ENCODE assay signal across 13 cellular contexts in the genomic region with DNA sequence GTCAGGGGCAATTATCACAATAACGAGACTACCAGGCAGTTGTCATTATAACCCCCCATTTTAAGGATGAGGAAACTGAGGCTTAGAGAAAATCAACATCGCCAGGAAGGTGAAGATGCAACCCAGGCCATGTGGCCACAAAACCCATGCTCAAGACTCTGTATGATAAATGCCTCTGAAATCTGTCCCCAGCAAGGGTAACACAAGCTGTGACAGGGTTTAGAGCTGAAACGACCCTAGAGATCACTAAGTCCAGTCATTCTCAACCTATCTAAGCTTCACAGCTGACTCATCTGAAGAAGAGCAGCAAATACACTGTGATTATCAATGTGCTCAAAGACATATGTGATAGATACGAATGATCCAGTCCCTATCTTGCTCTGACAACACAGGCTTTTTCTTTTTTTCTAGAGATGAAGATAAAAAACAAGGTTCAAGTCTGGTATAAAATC. TPM values are rescaled to one million over a fixed set of nuclear protein-coding genes. Genes with fewer than 3 reads are reported as not detected.
A peak's percentile ranks its signal among the peaks of the same experiment; 100 is the strongest.
DNase-seq lines count a peak whose midpoint lies in the region; ATAC-seq and TF ChIP-seq lines count a peak whose summit lies in the region.
"Had no signal": no experiment of that assay in that cellular context is flagged by ENCODE, and none has a peak within 500 bp of the region (broad histone marks: within the 10 kb centered on the region; RNA-seq: fewer than 3 reads in every experiment).

No MANE protein-coding gene starts in this region.

- peaks cover 2 to 48% of the 10 kb centered on the region in 2 experiments; a peak in 3 of 4 replicates for H3K4me1 ChIP-seq in SK-N-SH (ENCODE audit: control insufficient read depth in 1 of 2, insufficient read depth in 2 of 2, low read depth in 1 of 2, low read length in 1 of 2)

- 62% methylated on average over 4 of the region's 4 CpGs for WGBS in SK-N-SH (ENCODE audit: low lambda C conversion rate)

- 0 out of 2 replicates have a peak overlapping the region, but pooled peaks have one; percentile 7 for H3K4me2 ChIP-seq in SK-N-SH

- no peak overlapping the region for H3K9ac ChIP-seq in SK-N-SH

- POLR2A ChIA-PET in SK-N-SH (lab: Yijun Ruan, JAX) = no interaction called here
- POLR2A ChIA-PET in activated CD4-positive, alpha-beta memory T cell treated with anti-CD3 and anti-CD28 coated beads, Interleukin-2, amount 10 ng/mL, durations not matched to agents 7 days and 5 days (lab: Charles Lee) = interaction anchor here (1.1 kb wide), 1 partner anchor 21 kb away, joined by 3 read pairs; no protein-coding TSS in a partner anchor

- TF ChIP-seq CTCF in SK-N-SH (IDR thresholded peaks at IDR 0.05) (no peak), mesothelial cell of epicardium (IDR thresholded peaks at IDR 0.05; ENCODE audit: unreplicated experiment) (no peak)

- H3K4me1 Mint-ChIP-seq in mesothelial cell of epicardium = peaks cover 38% of the 10 kb centered on the region
- peaks cover 22% of the 10 kb centered on the region for H3K4me1 Mint-ChIP-seq in activated CD4-positive, alpha-beta memory T cell treated with anti-CD3 and anti-CD28 coated beads, Interleukin-2, amount 10 ng/mL, durations not matched to agents 7 days and 5 days

- H3K27ac Mint-ChIP-seq in mesothelial cell of epicardium = peak overlapping the region; percentile 40
- H3K27ac Mint-ChIP-seq in activated CD4-positive, alpha-beta memory T cell treated with anti-CD3 and anti-CD28 coated beads, Interleukin-2, amount 10 ng/mL, durations not matched to agents 7 days and 5 days = no peak overlapping the region
- H3K27ac Mint-ChIP-seq: activated CD4-positive, alpha-beta T cell treated with anti-CD3 and anti-CD28 coated beads, Interleukin-2, amount 10 ng/mL, durations not matched to agents 24 days and 14 days had no signal

- H3K27me3 Mint-ChIP-seq in mesothelial cell of epicardium (ENCODE audit: low read depth) = no peaks in the 10 kb centered on the region
- H3K27me3 Mint-ChIP-seq in activated CD4-positive, alpha-beta memory T cell treated with anti-CD3 and anti-CD28 coated beads, Interleukin-2, amount 10 ng/mL, durations not matched to agents 7 days and 5 days = no peaks in the 10 kb centered on the region
- H3K27me3 Mint-ChIP-seq: activated CD4-positive, alpha-beta T cell treated with anti-CD3 and anti-CD28 coated beads, Interleukin-2, amount 10 ng/mL, durations not matched to agents 24 days and 14 days had no signal

- H3F3A ChIP-seq in SK-N-SH (replicated peaks; ENCODE audit: insufficient read depth) = peaks cover 37% of the 10 kb centered on the region

- CTCF ChIA-PET in SK-N-SH (lab: Yijun Ruan, JAX) = no interaction called here
- CTCF ChIA-PET in activated CD4-positive, alpha-beta memory T cell treated with anti-CD3 and anti-CD28 coated beads, Interleukin-2, amount 10 ng/mL, durations not matched to agents 7 days and 5 days (lab: Charles Lee) = no interaction called here

- no peak for DNase-seq in SK-N-SH
- no peak for DNase-seq in mesothelial cell of epicardium (ENCODE audit: low spot score in 2 of 2, unreplicated experiment in 2 of 2)
- DNase-seq in SIG-M5 treated with dmso at 0.1 percent for 504 hours (lab: John Stamatoyannopoulos, UW; ENCODE audit: unreplicated experiment) = no peak
- DNase-seq in activated CD4-positive, alpha-beta memory T cell treated with anti-CD3 and anti-CD28 coated beads, Interleukin-2, amount 10 ng/mL, durations not matched to agents 7 days and 5 days = no peak
- DNase-seq in NCI-H146 (lab: John Stamatoyannopoulos, UW) = no peak
- DNase-seq: 8988T, NCI-H2171, SHP77 treated with DMSO at 0.1 percent for 48 hours had no signal

- H3K27ac ChIP-seq in SK-N-SH (ENCODE audit: low read depth in 2 of 2, low read length in 1 of 2) = peak overlapping the region in 1 of 2 experiments; percentile 31; a peak in 1 of 4 replicates

- H3K4me3 Mint-ChIP-seq in mesothelial cell of epicardium = no peak overlapping the region
- no peak overlapping the region for H3K4me3 Mint-ChIP-seq in activated CD4-positive, alpha-beta memory T cell treated with anti-CD3 and anti-CD28 coated beads, Interleukin-2, amount 10 ng/mL, durations not matched to agents 7 days and 5 days
- H3K4me3 Mint-ChIP-seq: activated CD4-positive, alpha-beta T cell treated with anti-CD3 and anti-CD28 coated beads, Interleukin-2, amount 10 ng/mL, durations not matched to agents 24 days and 14 days had no signal

- H2AFZ ChIP-seq in SK-N-SH (ENCODE audit: low read depth) = no peak overlapping the region

- H4K20me1 ChIP-seq in SK-N-SH (ENCODE audit: insufficient read depth) = 0 out of 2 replicates have a peak, but pooled peaks cover 4% of the 10 kb centered on the region

- peaks cover 94% of the 10 kb centered on the region for H3K79me2 ChIP-seq in SK-N-SH (ENCODE audit: insufficient read depth)

- no peak for TF ChIP-seq RAD21 in SK-N-SH (IDR thresholded peaks at IDR 0.05; ENCODE audit: low read length)

- H3K9me2 ChIP-seq in SK-N-SH = no peaks in the 10 kb centered on the region

- H3K36me3 ChIP-seq in SK-N-SH (replicated peaks in 1 of 2; ENCODE audit: control insufficient read depth in 1 of 2, insufficient read depth in 2 of 2, low read length in 1 of 2) = peaks cover 0 to 23% of the 10 kb centered on the region in 2 experiments

- no peaks in the 10 kb centered on the region for H3K9me3 Mint-ChIP-seq in mesothelial cell of epicardium
- no peaks in the 10 kb centered on the region for H3K9me3 Mint-ChIP-seq in activated CD4-positive, alpha-beta memory T cell treated with anti-CD3 and anti-CD28 coated beads, Interleukin-2, amount 10 ng/mL, durations not matched to agents 7 days and 5 days
- H3K9me3 Mint-ChIP-seq: activated CD4-positive, alpha-beta T cell treated with anti-CD3 and anti-CD28 coated beads, Interleukin-2, amount 10 ng/mL, durations not matched to agents 24 days and 14 days had no signal

- no peaks in the 10 kb centered on the region for H3K9me3 ChIP-seq in SK-N-SH

- ATAC-seq in SK-N-SH treated with all-trans-retinoic acid at 6 μM for 48 hours (no peak), GM21717 (IDR thresholded peaks at IDR 0.05; ENCODE audit: unreplicated experiment) (peak; percentile 61), HG03175 (IDR thresholded peaks at IDR 0.05; ENCODE audit: unreplicated experiment) (peak; percentile 77)

- TF ChIP-seq EP300 in SK-N-SH (IDR thresholded peaks at IDR 0.05; ENCODE audit: borderline replicate concordance in 1 of 2, low read depth in 1 of 2, low read length in 1 of 2) = no peak

- H3K4me3 ChIP-seq in SK-N-SH (ENCODE audit: low read depth in 2 of 2, low read length in 1 of 2) = no peak overlapping the region
- H3K4me3 ChIP-seq: skin epidermis had no signal

- H3K36me3 Mint-ChIP-seq in mesothelial cell of epicardium = no peaks in the 10 kb centered on the region
- no peaks in the 10 kb centered on the region for H3K36me3 Mint-ChIP-seq in activated CD4-positive, alpha-beta memory T cell treated with anti-CD3 and anti-CD28 coated beads, Interleukin-2, amount 10 ng/mL, durations not matched to agents 7 days and 5 days (ENCODE audit: low read depth)

- H3K27me3 ChIP-seq in SK-N-SH (ENCODE audit: insufficient read depth) = no peaks in the 10 kb centered on the region

TF ChIP-seq in SK-N-SH, 30 proteins besides CTCF, POLR2A, EP300 and RAD21:
- TF ChIP-seq FOSL2 (IDR thresholded peaks at IDR 0.05; ENCODE audit: borderline replicate concordance, low read depth) (0 out of 2 replicates have a peak, but pooled peaks have one; percentile 18), TEAD4 (IDR thresholded peaks at IDR 0.05; ENCODE audit: borderline replicate concordance, insufficient read depth) (no peak)
TF ChIP-seq in SK-N-SH: peak in this region for 1.

TF ChIP-seq in SK-N-SH treated with all-trans-retinoic acid at 6 μM for 48 hours, 23 proteins besides CTCF, POLR2A, EP300 and RAD21 (continues in another document):
- TF ChIP-seq, protein P1, sequence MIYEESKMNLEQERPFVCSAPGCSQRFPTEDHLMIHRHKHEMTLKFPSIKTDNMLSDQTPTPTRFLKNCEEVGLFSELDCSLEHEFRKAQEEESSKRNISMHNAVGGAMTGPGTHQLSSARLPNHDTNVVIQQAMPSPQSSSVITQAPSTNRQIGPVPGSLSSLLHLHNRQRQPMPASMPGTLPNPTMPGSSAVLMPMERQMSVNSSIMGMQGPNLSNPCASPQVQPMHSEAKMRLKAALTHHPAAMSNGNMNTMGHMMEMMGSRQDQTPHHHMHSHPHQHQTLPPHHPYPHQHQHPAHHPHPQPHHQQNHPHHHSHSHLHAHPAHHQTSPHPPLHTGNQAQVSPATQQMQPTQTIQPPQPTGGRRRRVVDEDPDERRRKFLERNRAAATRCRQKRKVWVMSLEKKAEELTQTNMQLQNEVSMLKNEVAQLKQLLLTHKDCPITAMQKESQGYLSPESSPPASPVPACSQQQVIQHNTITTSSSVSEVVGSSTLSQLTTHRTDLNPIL (CRISPR knock-in tag; IDR thresholded peaks at IDR 0.05; ENCODE audit: low read depth) = no peak
- TF ChIP-seq, protein P2, sequence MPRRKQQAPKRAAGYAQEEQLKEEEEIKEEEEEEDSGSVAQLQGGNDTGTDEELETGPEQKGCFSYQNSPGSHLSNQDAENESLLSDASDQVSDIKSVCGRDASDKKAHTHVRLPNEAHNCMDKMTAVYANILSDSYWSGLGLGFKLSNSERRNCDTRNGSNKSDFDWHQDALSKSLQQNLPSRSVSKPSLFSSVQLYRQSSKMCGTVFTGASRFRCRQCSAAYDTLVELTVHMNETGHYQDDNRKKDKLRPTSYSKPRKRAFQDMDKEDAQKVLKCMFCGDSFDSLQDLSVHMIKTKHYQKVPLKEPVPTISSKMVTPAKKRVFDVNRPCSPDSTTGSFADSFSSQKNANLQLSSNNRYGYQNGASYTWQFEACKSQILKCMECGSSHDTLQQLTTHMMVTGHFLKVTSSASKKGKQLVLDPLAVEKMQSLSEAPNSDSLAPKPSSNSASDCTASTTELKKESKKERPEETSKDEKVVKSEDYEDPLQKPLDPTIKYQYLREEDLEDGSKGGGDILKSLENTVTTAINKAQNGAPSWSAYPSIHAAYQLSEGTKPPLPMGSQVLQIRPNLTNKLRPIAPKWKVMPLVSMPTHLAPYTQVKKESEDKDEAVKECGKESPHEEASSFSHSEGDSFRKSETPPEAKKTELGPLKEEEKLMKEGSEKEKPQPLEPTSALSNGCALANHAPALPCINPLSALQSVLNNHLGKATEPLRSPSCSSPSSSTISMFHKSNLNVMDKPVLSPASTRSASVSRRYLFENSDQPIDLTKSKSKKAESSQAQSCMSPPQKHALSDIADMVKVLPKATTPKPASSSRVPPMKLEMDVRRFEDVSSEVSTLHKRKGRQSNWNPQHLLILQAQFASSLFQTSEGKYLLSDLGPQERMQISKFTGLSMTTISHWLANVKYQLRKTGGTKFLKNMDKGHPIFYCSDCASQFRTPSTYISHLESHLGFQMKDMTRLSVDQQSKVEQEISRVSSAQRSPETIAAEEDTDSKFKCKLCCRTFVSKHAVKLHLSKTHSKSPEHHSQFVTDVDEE (CRISPR knock-in tag; IDR thresholded peaks at IDR 0.05) = no peak

RNA-seq across cellular contexts. Expression of a gene that starts 47.0 kb away (rescaled TPM):
- polyA plus RNA-seq in SK-N-SH (2012; rRNA removed) = 25.0 and 32.8 TPM in 2 replicates
- polyA plus RNA-seq in SK-N-SH (2012; cell fraction: cytosol; rRNA removed) = 38.9 and 45.2 TPM in 2 replicates
- polyA plus RNA-seq in SK-N-SH (2012; cell fraction: nucleus; rRNA removed) = 10.2 and 20.0 TPM in 2 replicates
- total RNA-seq in mesothelial cell of epicardium = 8.1 to 10.5 TPM (median 10.2 TPM) in 3 replicates
- total RNA-seq in activated CD4-positive, alpha-beta memory T cell treated with anti-CD3 and anti-CD28 coated beads, Interleukin-2, amount 10 ng/mL, durations not matched to agents 7 days and 5 days = 10 to 100 TPM; 14.8 to 18.0 TPM
